In genomic region chr17:57740225-57740528, GRCh38 we compare ENCODE assay signal across 12 cellular contexts. TPM values are rescaled to one million over a fixed set of nuclear protein-coding genes. Genes with fewer than 3 reads are reported as not detected.
A peak's percentile ranks its signal among the peaks of the same experiment; 100 is the strongest.
DNase-seq lines count a peak whose midpoint lies in the region; ATAC-seq and TF ChIP-seq lines count a peak whose summit lies in the region.
"Had no signal": no experiment of that assay in that cellular context is flagged by ENCODE, and none has a peak within 500 bp of the region (broad histone marks: within the 10 kb centered on the region; RNA-seq: fewer than 3 reads in every experiment).

No MANE protein-coding gene starts in this region.

- H3K9me3 Mint-ChIP-seq in glutamatergic neuron (ENCODE audit: unreplicated experiment): peaks cover 6% of the 10 kb centered on the region

- H3K79me2 ChIP-seq in SU-DHL-6 (ENCODE audit: insufficient read depth, low read length): no peaks in the 10 kb centered on the region

- no peak overlapping the region for H3K27ac ChIP-seq in BLaER1
- no peak overlapping the region for H3K27ac ChIP-seq in SU-DHL-6 (ENCODE audit: low read depth, low read length)
- H3K27ac ChIP-seq: SK-N-MC had no signal

- H3K4me2 ChIP-seq in BLaER1 (peak overlapping the region; percentile 25), SU-DHL-6 (ENCODE audit: low read depth, low read length, poor library complexity, severe bottlenecking) (no peak overlapping the region)

- H2AFZ ChIP-seq in SU-DHL-6 (ENCODE audit: low read depth, low read length, severe bottlenecking): no peak overlapping the region

- H3F3A ChIP-seq in SU-DHL-6 (ENCODE audit: insufficient read depth): no peaks in the 10 kb centered on the region

- H3K27ac Mint-ChIP-seq in glutamatergic neuron (ENCODE audit: unreplicated experiment): peak overlapping the region; percentile 82

- peaks cover 30% of the 10 kb centered on the region for H3K36me3 ChIP-seq in BLaER1
- H3K36me3 ChIP-seq in SU-DHL-6 (ENCODE audit: low read length): no peaks in the 10 kb centered on the region

- ATAC-seq in HG03457 (IDR thresholded peaks at IDR 0.05; ENCODE audit: unreplicated experiment) (no peak), HG03520 (IDR thresholded peaks at IDR 0.05; ENCODE audit: unreplicated experiment) (no peak)

- H4K20me1 ChIP-seq in BLaER1: no peaks in the 10 kb centered on the region
- H4K20me1 ChIP-seq in SU-DHL-6 (ENCODE audit: low read depth, low read length): no peaks in the 10 kb centered on the region

- no peak for DNase-seq in glutamatergic neuron
- no peak for DNase-seq in SK-N-DZ (ENCODE audit: low spot score)
- no peak for DNase-seq in cortex of kidney (lab: John Stamatoyannopoulos, UW)
- DNase-seq: KG1 had no signal

- H3K9me3 ChIP-seq in BLaER1 (peaks cover 13% of the 10 kb centered on the region), SU-DHL-6 (ENCODE audit: insufficient read depth, low read length) (no peaks in the 10 kb centered on the region)

- peaks cover 7% of the 10 kb centered on the region for H3K27me3 Mint-ChIP-seq in glutamatergic neuron (ENCODE audit: unreplicated experiment)

- H3K4me3 ChIP-seq in BLaER1: no peak overlapping the region
- no peak overlapping the region for H3K4me3 ChIP-seq in SU-DHL-6 (ENCODE audit: insufficient read depth, low read length, poor library complexity, severe bottlenecking)
- H3K4me3 ChIP-seq: SK-N-MC had no signal

- H3K4me3 Mint-ChIP-seq in glutamatergic neuron (ENCODE audit: unreplicated experiment): peak overlapping the region; percentile 28

- peaks cover 58% of the 10 kb centered on the region for H3K4me1 ChIP-seq in BLaER1

- no peaks in the 10 kb centered on the region for H3K9me2 ChIP-seq in SU-DHL-6 (replicated peaks; ENCODE audit: insufficient read depth, low read length)

- TF ChIP-seq CTCF in LNCAP (IDR thresholded peaks at IDR 0.05): peak; percentile 19; the same call in 1 of the 2 replicates
- peak; percentile 0 for TF ChIP-seq CTCF in SU-DHL-6 (IDR thresholded peaks at IDR 0.05; ENCODE audit: insufficient read depth, low read length, poor library complexity, severe bottlenecking)
- no peak for TF ChIP-seq CTCF in glutamatergic neuron (IDR thresholded peaks at IDR 0.05; ENCODE audit: partially characterized antibody, unreplicated experiment)

- H3K27me3 ChIP-seq in BLaER1 (no peaks in the 10 kb centered on the region), SU-DHL-6 (ENCODE audit: low read length) (no peaks in the 10 kb centered on the region)

- no peaks in the 10 kb centered on the region for H3K36me3 Mint-ChIP-seq in glutamatergic neuron (ENCODE audit: unreplicated experiment)

- H3K4me1 Mint-ChIP-seq in glutamatergic neuron (ENCODE audit: low read depth, unreplicated experiment): peaks cover 24% of the 10 kb centered on the region

- H3K9ac ChIP-seq in BLaER1 (no peak overlapping the region), SU-DHL-6 (ENCODE audit: low read length) (no peak overlapping the region)

RNA-seq across cellular contexts. Expression of gene CCDC182, which starts 4.9 kb away (rescaled TPM):
- total RNA-seq in glutamatergic neuron (ENCODE audit: unreplicated experiment): not detected
- polyA plus RNA-seq in SK-N-DZ (2014; cell fraction: cytosol; rRNA removed): not detected in 2 replicates
- polyA plus RNA-seq in SK-N-DZ (2014; cell fraction: nucleus; rRNA removed): not detected in 2 replicates
- total RNA-seq: Calu3; T-helper 1 cell treated with Interleukin-12 subunit alpha and Interleukin-12 subunit beta and Interleukin-4 antibody, amounts not matched to agents 30 ng/mL and 1 ng/mL, for 36 hours had no signal
